ENCODE assay signal across 24 cellular contexts in genomic region chr2:196587061-196587460, GRCh38. TPM values are rescaled to one million over a fixed set of nuclear protein-coding genes. Genes with fewer than 3 reads are reported as not detected.
A peak's percentile ranks its signal among the peaks of the same experiment; 100 is the strongest.
DNase-seq lines count a peak whose midpoint lies in the region; ATAC-seq and TF ChIP-seq lines count a peak whose summit lies in the region.
"Had no signal": no experiment of that assay in that cellular context is flagged by ENCODE, and none has a peak within 500 bp of the region (broad histone marks: within the 10 kb centered on the region; RNA-seq: fewer than 3 reads in every experiment).

No MANE protein-coding gene starts in this region.

- H3K4me3 Mint-ChIP-seq in HFFc6 = peak overlapping the region; percentile 51; the same call in 1 of the 2 replicates
- H3K4me3 Mint-ChIP-seq: activated CD8-positive, alpha-beta T cell treated with anti-CD3 and anti-CD28 coated beads for 36 hours; activated naive CD4-positive, alpha-beta T cell treated with anti-CD3 and anti-CD28 coated beads for 36 hours; natural killer cell; stimulated activated naive CD8-positive, alpha-beta T cell treated with anti-CD3 and anti-CD28 coated beads, Interleukin-15, Interleukin-2, amounts not matched to agents 100 ng/mL and 50 ng/mL, for 24 hours had no signal

- no peaks in the 10 kb centered on the region for H4K20me1 ChIP-seq in smooth muscle cell (ENCODE audit: low read depth)
- H4K20me1 ChIP-seq: BLaER1 had no signal

- TF ChIP-seq CTCF in HFFc6 (IDR thresholded peaks at IDR 0.05) (no peak), smooth muscle cell (IDR thresholded peaks at IDR 0.05; ENCODE audit: borderline replicate concordance, insufficient read depth, poor library complexity, severe bottlenecking) (no peak)

- intact Hi-C loops in posterior vena cava (cut with DNase I) = no loop called here

- H3K36me3 Mint-ChIP-seq in HFFc6 (ENCODE audit: low read depth) = 0 out of 2 replicates have a peak, but pooled peaks cover 4% of the 10 kb centered on the region
- H3K36me3 Mint-ChIP-seq: natural killer cell had no signal

- ATAC-seq in HG03280 (IDR thresholded peaks at IDR 0.05; ENCODE audit: unreplicated experiment) = no peak
- ATAC-seq: K562, left ventricle myocardium superior, natural killer cell, Right ventricle myocardium inferior had no signal

- no peaks in the 10 kb centered on the region for H3K9me3 Mint-ChIP-seq in HFFc6
- H3K9me3 Mint-ChIP-seq: activated CD8-positive, alpha-beta T cell treated with anti-CD3 and anti-CD28 coated beads for 36 hours had no signal

- DNase-seq in HFFc6 = no peak
- peak; percentile 88 for DNase-seq in globus pallidus (ENCODE audit: low spot score)
- no peak for DNase-seq in smooth muscle cell (lab: John Stamatoyannopoulos, UW; ENCODE audit: unreplicated experiment)
- DNase-seq in posterior vena cava (ENCODE audit: low spot score) = no peak
- no peak for DNase-seq in middle frontal gyrus (ENCODE audit: extremely low spot score, low spot score)
- DNase-seq: activated CD8-positive, alpha-beta T cell treated with anti-CD3 and anti-CD28 coated beads for 36 hours; activated naive CD4-positive, alpha-beta T cell treated with anti-CD3 and anti-CD28 coated beads for 36 hours; adrenal gland; glutamatergic neuron; left ventricle myocardium superior; natural killer cell; NCI-H1092 treated with DMSO at 0.1 percent for 48 hours; NCI-H187; NCI-H524 treated with DMSO at 0.1 percent for 48 hours; stimulated activated CD8-positive, alpha-beta memory T cell treated with anti-CD3 and anti-CD28 coated beads, Interleukin-4, amount 100 ng/mL, for 48 hours; thyroid gland had no signal

- peak overlapping the region; percentile 72 for H3K27ac Mint-ChIP-seq in HFFc6
- H3K27ac Mint-ChIP-seq: activated CD8-positive, alpha-beta T cell treated with anti-CD3 and anti-CD28 coated beads for 36 hours; activated naive CD4-positive, alpha-beta T cell treated with anti-CD3 and anti-CD28 coated beads for 36 hours; natural killer cell; stimulated activated naive CD8-positive, alpha-beta T cell treated with anti-CD3 and anti-CD28 coated beads, Interleukin-15, Interleukin-2, amounts not matched to agents 100 ng/mL and 50 ng/mL, for 24 hours had no signal

- no peak overlapping the region for H3K4me3 ChIP-seq in smooth muscle cell
- H3K4me3 ChIP-seq: adrenal gland, BLaER1, K562, thyroid gland, vagina had no signal

- no peaks in the 10 kb centered on the region for H3K27me3 ChIP-seq in smooth muscle cell (ENCODE audit: low read depth)
- H3K27me3 ChIP-seq: adrenal gland, brain microvascular endothelial cell, thyroid gland, vagina had no signal

- peaks cover 4% of the 10 kb centered on the region for H3K4me1 ChIP-seq in smooth muscle cell (ENCODE audit: low read depth)
- H3K4me1 ChIP-seq: BLaER1, thyroid gland, vagina had no signal

- 97% methylated on average over 3 of the region's 3 CpGs for WGBS in smooth muscle cell (ENCODE audit: low lambda C conversion rate)

- H3K27me3 Mint-ChIP-seq in HFFc6 (ENCODE audit: insufficient read depth) = no peaks in the 10 kb centered on the region; the same call in 1 of the 2 replicates

- no peaks in the 10 kb centered on the region for H3K9me3 ChIP-seq in smooth muscle cell (replicated peaks; ENCODE audit: low read depth)
- H3K9me3 ChIP-seq: adrenal gland, BLaER1, thyroid gland, vagina had no signal

- H3K27ac ChIP-seq in angular gyrus (ENCODE audit: low read depth, low read length) (peak overlapping the region; percentile 93), smooth muscle cell (ENCODE audit: low read depth) (no peak overlapping the region)
- H3K27ac ChIP-seq: adrenal gland, BLaER1, brain microvascular endothelial cell, thyroid gland, vagina had no signal

- H3K4me2 ChIP-seq in smooth muscle cell = peak overlapping the region; percentile 50
- H3K4me2 ChIP-seq: BLaER1 had no signal

- peaks cover 71% of the 10 kb centered on the region for H3K79me2 ChIP-seq in smooth muscle cell (ENCODE audit: low read depth)

- H3K4me1 Mint-ChIP-seq in HFFc6 (ENCODE audit: low read depth) = peaks cover 69% of the 10 kb centered on the region

- peaks cover 7% of the 10 kb centered on the region for H3F3A ChIP-seq in smooth muscle cell (ENCODE audit: low read depth)

- no peaks in the 10 kb centered on the region for H3K36me3 ChIP-seq in smooth muscle cell (ENCODE audit: low read depth)
- H3K36me3 ChIP-seq: adrenal gland, BLaER1, brain microvascular endothelial cell, thyroid gland, vagina had no signal

- H2AFZ ChIP-seq in smooth muscle cell (ENCODE audit: low read depth) = no peak overlapping the region

- H3K9ac ChIP-seq in smooth muscle cell (ENCODE audit: low read depth) = no peak overlapping the region
- H3K9ac ChIP-seq: BLaER1 had no signal

RNA-seq across cellular contexts. Expression of gene HECW2, which starts 6.3 kb away (rescaled TPM):
- total RNA-seq in HFFc6 (2021; fragmentation: NEBNext Ultra II Directional; extraction: Animal tissue kit (Norgen Biotek cat#: 25700)) = 10 to 100 TPM in 5 of 6 experiments, 1 to 10 TPM in 1; 9.9 to 15.8 (median 12.3) TPM
- 11.0 and 15.0 TPM in 2 replicates for total RNA-seq in smooth muscle cell
- 3.5 and 3.9 TPM in 2 replicates for polyA plus RNA-seq in smooth muscle cell
- 10 to 100 TPM in 1 of 2 donors, 1 to 10 TPM in 1; 9.4 to 13.6 TPM for total RNA-seq in posterior vena cava

RNA-seq across cellular contexts. Expression of gene CCDC150, which starts 52.5 kb away (rescaled TPM):
- total RNA-seq in HFFc6 (2021; fragmentation: NEBNext Ultra II Directional; extraction: Animal tissue kit (Norgen Biotek cat#: 25700)) = 1 to 10 TPM; 1.4 to 4.3 (median 3.8) TPM
- total RNA-seq in smooth muscle cell = 2.0 and 10.3 TPM in 2 replicates
- 2.5 and 3.7 TPM in 2 replicates for polyA plus RNA-seq in smooth muscle cell
- total RNA-seq in posterior vena cava = 1 to 10 TPM in 1 of 2 donors, under 1 TPM in 1; 0.56 to 1.7 TPM
